16 cellular contexts compared by ENCODE assay signal in the genomic region with DNA sequence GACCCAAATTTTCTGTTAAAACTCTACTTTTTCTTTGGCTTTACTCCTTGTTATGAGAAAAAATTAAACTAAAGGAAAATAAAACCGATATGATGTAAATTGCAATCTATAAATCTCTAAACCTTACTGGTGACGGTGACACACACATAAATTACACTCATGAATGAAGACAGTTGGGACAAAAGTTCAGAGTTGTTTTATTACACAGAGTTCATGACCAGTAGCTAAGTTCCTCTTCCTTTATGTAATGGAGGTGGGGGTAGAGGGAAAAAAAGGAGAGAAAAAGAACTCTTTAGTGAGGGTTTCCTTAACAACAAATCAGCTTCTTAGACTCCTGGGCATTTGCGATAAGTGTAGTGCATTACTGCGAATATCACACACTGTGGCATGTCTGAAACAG.
"Had no signal": no experiment of that assay in that cellular context is flagged by ENCODE, and none has a peak within 500 bp of the region (broad histone marks: within the 10 kb centered on the region; RNA-seq: fewer than 3 reads in every experiment).

No MANE protein-coding gene starts in this region.

- H3K27me3 ChIP-seq: colonic mucosa, heart right ventricle, neutrophil, right atrium auricular region, sigmoid colon had no signal

- H3K27ac ChIP-seq: colonic mucosa, heart right ventricle, left ventricle myocardium inferior, lower lobe of right lung, neutrophil, right atrium auricular region, sigmoid colon, skin epidermis had no signal

- H3K4me1 ChIP-seq: colonic mucosa, left ventricle myocardium inferior, lower lobe of right lung, right atrium auricular region, sigmoid colon had no signal

- H3K36me3 ChIP-seq: colonic mucosa, heart right ventricle, left ventricle myocardium inferior, lower lobe of right lung, neutrophil, right atrium auricular region, sigmoid colon had no signal

- ATAC-seq: heart right ventricle, lower lobe of right lung had no signal

- DNase-seq: colonic mucosa; dermis blood vessel endothelial cell; erythroblast; heart right ventricle; islet precursor cell; left ventricle myocardium inferior; lower lobe of right lung; midbrain; naive B cell; sigmoid colon; stimulated activated CD4-positive, alpha-beta T cell treated with anti-CD3 and anti-CD28 coated beads, Interleukin-12 subunit alpha, Interleukin-12 subunit beta, amount 100 ng/mL, for 4 hours; stimulated activated naive CD4-positive, alpha-beta T cell treated with Interleukin-2 at 50 U/mL for 16 hours; trophoblast cell had no signal

- H3K4me3 ChIP-seq: colonic mucosa, heart right ventricle, left ventricle myocardium inferior, lower lobe of right lung, right atrium auricular region, sigmoid colon, skin epidermis had no signal

- H3K9me3 ChIP-seq: colonic mucosa, heart right ventricle, left ventricle myocardium inferior, lower lobe of right lung, neutrophil, right atrium auricular region, sigmoid colon had no signal
